1 cellular context compared by ENCODE assay signal in genomic region chr7:101547022-101547915, GRCh38.
A peak's percentile ranks its signal among the peaks of the same experiment; 100 is the strongest.
TF ChIP-seq lines count a peak whose summit lies in the region.

No MANE protein-coding gene starts in this region.

TF ChIP-seq in K562, 482 proteins besides CTCF, POLR2A, EP300 and RAD21:
- TF ChIP-seq, protein P1, sequence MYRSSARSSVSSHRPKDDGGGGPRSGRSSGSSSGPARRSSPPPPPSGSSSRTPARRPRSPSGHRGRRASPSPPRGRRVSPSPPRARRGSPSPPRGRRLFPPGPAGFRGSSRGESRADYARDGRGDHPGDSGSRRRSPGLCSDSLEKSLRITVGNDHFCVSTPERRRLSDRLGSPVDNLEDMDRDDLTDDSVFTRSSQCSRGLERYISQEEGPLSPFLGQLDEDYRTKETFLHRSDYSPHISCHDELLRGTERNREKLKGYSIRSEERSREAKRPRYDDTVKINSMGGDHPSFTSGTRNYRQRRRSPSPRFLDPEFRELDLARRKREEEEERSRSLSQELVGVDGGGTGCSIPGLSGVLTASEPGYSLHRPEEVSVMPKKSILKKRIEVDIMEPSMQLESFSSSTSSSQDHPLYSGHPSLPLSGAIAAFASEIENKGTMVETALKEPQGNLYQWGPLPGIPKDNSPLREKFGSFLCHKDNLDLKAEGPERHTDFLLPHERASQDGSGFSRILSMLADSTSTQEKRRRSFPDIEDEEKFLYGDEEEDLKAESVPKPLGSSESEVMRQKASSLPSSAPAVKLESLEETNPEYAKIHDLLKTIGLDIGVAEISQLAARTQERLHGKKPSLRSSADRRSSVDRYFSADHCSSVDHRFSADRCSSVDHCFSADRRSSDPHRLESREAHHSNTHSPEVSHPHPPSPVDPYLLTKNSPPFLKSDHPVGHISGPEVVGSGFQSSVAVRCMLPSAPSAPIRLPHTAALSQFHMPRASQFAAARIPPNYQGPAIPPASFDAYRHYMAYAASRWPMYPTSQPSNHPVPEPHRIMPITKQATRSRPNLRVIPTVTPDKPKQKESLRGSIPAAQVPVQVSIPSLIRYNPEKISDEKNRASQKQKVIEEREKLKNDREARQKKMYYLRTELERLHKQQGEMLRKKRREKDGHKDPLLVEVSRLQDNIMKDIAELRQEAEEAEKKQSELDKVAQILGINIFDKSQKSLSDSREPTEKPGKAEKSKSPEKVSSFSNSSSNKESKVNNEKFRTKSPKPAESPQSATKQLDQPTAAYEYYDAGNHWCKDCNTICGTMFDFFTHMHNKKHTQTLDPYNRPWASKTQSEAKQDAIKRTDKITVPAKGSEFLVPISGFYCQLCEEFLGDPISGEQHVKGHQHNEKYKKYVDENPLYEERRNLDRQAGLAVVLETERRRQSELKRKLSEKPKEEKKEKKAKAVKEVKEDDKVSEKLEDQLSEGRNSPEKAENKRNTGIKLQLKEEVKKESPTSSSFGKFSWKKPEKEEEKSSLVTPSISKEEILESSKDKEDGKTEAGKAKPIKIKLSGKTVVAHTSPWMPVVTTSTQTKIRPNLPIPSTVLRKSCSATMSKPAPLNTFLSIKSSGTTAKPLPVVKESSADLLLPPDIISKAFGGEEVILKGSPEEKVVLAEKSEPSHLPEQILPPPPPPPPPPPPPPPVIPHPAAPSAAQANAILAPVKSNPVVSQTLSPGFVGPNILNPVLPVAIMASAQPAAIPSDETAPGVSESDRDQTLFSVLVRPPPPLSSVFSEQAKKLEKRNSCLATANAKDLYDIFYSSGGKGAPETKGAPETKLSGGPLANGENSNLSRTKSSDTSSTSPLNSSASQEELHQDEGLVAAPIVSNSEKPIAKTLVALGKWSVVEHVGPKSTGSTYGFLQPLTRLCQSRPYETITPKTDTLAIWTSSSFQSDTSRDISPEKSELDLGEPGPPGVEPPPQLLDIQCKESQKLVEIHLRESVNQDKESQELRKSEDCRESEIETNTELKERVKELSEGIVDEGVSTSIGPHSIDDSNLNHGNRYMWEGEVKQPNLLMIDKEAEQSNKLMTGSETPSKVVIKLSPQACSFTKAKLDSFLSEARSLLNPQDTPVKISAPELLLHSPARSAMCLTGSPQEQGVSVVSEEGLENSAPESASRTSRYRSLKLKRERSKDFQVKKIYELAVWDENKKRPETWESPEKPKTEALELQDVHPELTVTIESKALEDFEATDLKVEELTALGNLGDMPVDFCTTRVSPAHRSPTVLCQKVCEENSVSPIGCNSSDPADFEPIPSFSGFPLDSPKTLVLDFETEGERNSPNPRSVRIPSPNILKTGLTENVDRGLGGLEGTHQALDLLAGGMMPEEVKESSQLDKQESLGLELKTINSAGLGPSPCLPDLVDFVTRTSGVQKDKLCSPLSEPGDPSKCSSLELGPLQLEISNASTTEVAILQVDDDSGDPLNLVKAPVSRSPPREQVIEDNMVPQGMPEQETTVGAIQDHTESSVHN (IDR thresholded peaks at IDR 0.05; ENCODE audit: borderline replicate concordance in 1 of 2, low read depth in 1 of 2) = peak in 1 of 2 experiments; percentile 74; a peak in 2 of 4 replicates
- TF ChIP-seq ZBED1 (IDR thresholded peaks at IDR 0.05) = no peak
- TF ChIP-seq ZNF24 (IDR thresholded peaks at IDR 0.05) = peak; percentile 100
